ENCODE assay signal across 7 cellular contexts in the genomic region with DNA sequence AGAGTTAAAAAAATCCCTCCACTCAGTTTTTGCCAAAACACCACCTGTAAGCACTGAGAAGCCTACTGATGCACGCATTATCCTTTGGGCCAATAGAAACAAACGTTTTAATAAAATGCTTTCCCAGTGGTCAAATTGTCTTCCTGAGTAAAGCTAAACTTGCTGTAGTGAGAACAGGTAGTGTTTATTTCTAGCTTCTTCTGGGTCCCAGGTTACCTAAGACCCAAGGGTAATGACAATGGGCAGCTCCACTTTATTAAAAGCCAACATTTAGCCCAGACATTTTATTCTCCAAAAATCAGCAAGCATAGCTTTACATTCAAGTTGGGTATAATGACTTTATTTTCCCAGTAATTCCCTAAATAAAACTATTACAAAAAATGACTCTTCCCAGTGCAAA. TPM values are rescaled to one million over a fixed set of nuclear protein-coding genes. Genes with fewer than 3 reads are reported as not detected.
DNase-seq lines count a peak whose midpoint lies in the region; ATAC-seq, FAIRE-seq and TF ChIP-seq lines count a peak whose summit lies in the region.
"Not testable (repeated sequence)": the region's sequence is repeated elsewhere in the genome, so short reads cannot be mapped to it uniquely, and the experiment has no call there.

No MANE protein-coding gene starts in this region.

- peak; percentile 15 for FAIRE-seq in GM18507 (lab: Jason Lieb, UNC)
- FAIRE-seq in keratinocyte (lab: Jason Lieb, UNC) = peak; percentile 73

- intact Hi-C loops in OCI-LY7 (cut with micrococcal nuclease; ENCODE audit: unreplicated experiment) = not testable (repeated sequence)

- H3K27ac ChIP-seq in 22Rv1 (peak overlapping the region; percentile 95; the same call in 1 of the 2 replicates), HUES48 (ENCODE audit: low read depth, low read length) (peak overlapping the region; percentile 35)
- not testable (repeated sequence) for H3K27ac ChIP-seq in OCI-LY7 (ENCODE audit: low read depth, low read length, poor library complexity, severe bottlenecking); keratinocyte (ENCODE audit: control insufficient read depth, insufficient read depth, low read length)

- not testable (repeated sequence) for H3K4me3 ChIP-seq in HUES48 (ENCODE audit: low read depth, low read length); OCI-LY7 (ENCODE audit: low read depth, low read length, poor library complexity, severe bottlenecking); keratinocyte (ENCODE audit: control insufficient read depth in 2 of 3, extremely low read depth in 1 of 3, insufficient read depth in 2 of 3, low read depth in 1 of 3, low read length in 3 of 3)

- H3K9me3 ChIP-seq in HUES48 (ENCODE audit: control insufficient read depth, insufficient read depth, low read length); OCI-LY7 (ENCODE audit: low read length); T-helper 17 cell (ENCODE audit: control insufficient read depth, low read length, poor library complexity, severe bottlenecking); keratinocyte (ENCODE audit: control insufficient read depth, low read depth, low read length): not testable (repeated sequence)

- not testable (repeated sequence) for H2AFZ ChIP-seq in OCI-LY7 (ENCODE audit: low read length); keratinocyte (ENCODE audit: control insufficient read depth, low read length)

- not testable (repeated sequence) for H3K36me3 Mint-ChIP-seq in T-helper 17 cell (ENCODE audit: low read depth)
- peaks cover 58% of the 10 kb centered on the region for H3K36me3 Mint-ChIP-seq in activated naive CD8-positive, alpha-beta T cell treated with anti-CD3 and anti-CD28 coated beads for 36 hours

- H4K20me1 ChIP-seq in OCI-LY7 (ENCODE audit: insufficient read depth, low read length) (peaks cover 20% of the 10 kb centered on the region; the same call in 1 of the 2 replicates), keratinocyte (ENCODE audit: control insufficient read depth, extremely low read depth, insufficient read depth, low read length) (peaks cover 12% of the 10 kb centered on the region)

- POLR2A ChIA-PET in OCI-LY7 (lab: Charles Lee) = interaction anchor here (0.7 to 1.2 kb wide), 5 partner anchors 17 to 185 kb away, joined by 3 read pairs; no protein-coding TSS in a partner anchor

- not testable (repeated sequence) for H3K9ac ChIP-seq in HUES48 (ENCODE audit: low read depth, low read length); keratinocyte (ENCODE audit: control insufficient read depth, extremely low read depth, insufficient read depth, low read length)

- not testable (repeated sequence) for ATAC-seq in T-helper 17 cell

- H3K79me2 ChIP-seq in OCI-LY7 (ENCODE audit: insufficient read depth, low read depth, low read length) = peaks cover 66% of the 10 kb centered on the region
- H3K79me2 ChIP-seq in keratinocyte (ENCODE audit: control insufficient read depth, insufficient read depth, low read length) = peaks cover 61% of the 10 kb centered on the region

- not testable (repeated sequence) for H3K27me3 ChIP-seq in HUES48 (ENCODE audit: control insufficient read depth, insufficient read depth, low read length); keratinocyte (ENCODE audit: control insufficient read depth, extremely low read depth, insufficient read depth, low read length)

- BruUV-seq in OCI-LY7 (replicated peaks; lab: Mats Ljungman, UMichigan) = not testable (repeated sequence)

- H3K36me3 ChIP-seq in HUES48 (ENCODE audit: control insufficient read depth, insufficient read depth, low read length) = peaks cover 40% of the 10 kb centered on the region
- H3K36me3 ChIP-seq in OCI-LY7 (ENCODE audit: insufficient read depth, low read length) = peaks cover 55% of the 10 kb centered on the region
- peaks cover 13 to 20% of the 10 kb centered on the region in 2 experiments for H3K36me3 ChIP-seq in keratinocyte (ENCODE audit: control insufficient read depth in 2 of 2, extremely low read depth in 1 of 2, insufficient read depth in 2 of 2, low read length in 2 of 2)

- peaks cover 32% of the 10 kb centered on the region for H3K4me1 Mint-ChIP-seq in T-helper 17 cell
- H3K4me1 Mint-ChIP-seq in activated naive CD8-positive, alpha-beta T cell treated with anti-CD3 and anti-CD28 coated beads for 36 hours = peaks cover 40% of the 10 kb centered on the region

- dilution Hi-C loops in keratinocyte (cut with MboI; ENCODE audit: extremely low pct_ligation_motif_present, low sequenced_read_pairs) = not testable (repeated sequence)

- H3K27me3 Mint-ChIP-seq in T-helper 17 cell; activated naive CD8-positive, alpha-beta T cell treated with anti-CD3 and anti-CD28 coated beads for 36 hours: not testable (repeated sequence)

- not testable (repeated sequence) for DNase-seq in GM18507 (ENCODE audit: extremely low spot score, insufficient read length, low read depth); T-helper 17 cell; activated naive CD8-positive, alpha-beta T cell treated with anti-CD3 and anti-CD28 coated beads for 36 hours; keratinocyte (ENCODE audit: low read depth, low spot score)
- DNase-seq in OCI-LY7 (ENCODE audit: low spot score) = peak; percentile 14

- not testable (repeated sequence) for H3K9me3 Mint-ChIP-seq in activated naive CD8-positive, alpha-beta T cell treated with anti-CD3 and anti-CD28 coated beads for 36 hours

- TF ChIP-seq CTCF in 22Rv1 (IDR thresholded peaks at IDR 0.05); OCI-LY7 (conservative IDR thresholded peaks at IDR 0.05; ENCODE audit: low read length); keratinocyte (optimal IDR thresholded peaks at IDR 0.05 in 1 of 3, IDR thresholded peaks at IDR 0.05 in 1 of 3, conservative IDR thresholded peaks at IDR 0.05 in 1 of 3; ENCODE audit: extremely low read depth in 1 of 3, insufficient read depth in 2 of 3, low read length in 3 of 3): not testable (repeated sequence)

- H3K9me1 ChIP-seq in keratinocyte (ENCODE audit: control insufficient read depth, extremely low read depth, insufficient read depth, low read length) = not testable (repeated sequence)

- peak overlapping the region; percentile 59 for H3K27ac Mint-ChIP-seq in T-helper 17 cell
- H3K27ac Mint-ChIP-seq in activated naive CD8-positive, alpha-beta T cell treated with anti-CD3 and anti-CD28 coated beads for 36 hours = peak overlapping the region; percentile 5

- H3K9me2 ChIP-seq in OCI-LY7 (ENCODE audit: insufficient read depth, low read length) = not testable (repeated sequence)

- H3K4me2 ChIP-seq in OCI-LY7 (ENCODE audit: low read length); keratinocyte (ENCODE audit: control insufficient read depth, extremely low read depth, insufficient read depth, low read depth, low read length): not testable (repeated sequence)

- H3K4me3 Mint-ChIP-seq in T-helper 17 cell; activated naive CD8-positive, alpha-beta T cell treated with anti-CD3 and anti-CD28 coated beads for 36 hours: not testable (repeated sequence)

- CTCF ChIA-PET in OCI-LY7 (lab: Charles Lee; ENCODE audit: unreplicated experiment) = not testable (repeated sequence)

- not testable (repeated sequence) for H3K4me1 ChIP-seq in HUES48 (ENCODE audit: control insufficient read depth, insufficient read depth, low read length)
- H3K4me1 ChIP-seq in OCI-LY7 (ENCODE audit: insufficient read depth, low read length, poor library complexity, severe bottlenecking) (peaks cover 32% of the 10 kb centered on the region), keratinocyte (ENCODE audit: control insufficient read depth, extremely low read depth, insufficient read depth, low read length) (peaks cover 24% of the 10 kb centered on the region)

RNA-seq across cellular contexts. Expression of a gene that starts 1.9 kb away (rescaled TPM):
- total RNA-seq in OCI-LY7 (2014; rRNA removed; shearing (Covaris generic)) = 21.8 and 26.8 TPM in 2 replicates
- total RNA-seq in OCI-LY7 (2022) (21.5 and 24.4 TPM in 2 replicates), T-helper 17 cell (10 to 100 TPM; 65.2 to 77.2 TPM)
- total RNA-seq in activated naive CD8-positive, alpha-beta T cell treated with anti-CD3 and anti-CD28 coated beads for 36 hours = 10 to 100 TPM; 23.8 to 24.3 TPM
- 10.4 to 19.7 TPM (median 13.8 TPM) in 3 replicates for polyA plus RNA-seq in keratinocyte
- 12.5 TPM for polyA plus RNA-seq in keratinocyte (2011; ENCODE audit: low read depth)
- polyA plus RNA-seq in keratinocyte (2011; cell fraction: cytosol; rRNA removed) = 5.5 and 11.1 TPM in 2 replicates
- 19.6 and 27.3 TPM in 2 replicates for polyA plus RNA-seq in keratinocyte (2011; cell fraction: nucleus; rRNA removed)
- 10.9 and 13.4 TPM in 2 replicates for polyA plus RNA-seq in keratinocyte (2012; ENCODE audit: low replicate concordance)
- polyA minus RNA-seq in keratinocyte = 3.5 to 25.9 TPM (median 12.5 TPM) in 3 replicates
- 17.5 TPM for polyA minus RNA-seq in keratinocyte (2011; cell fraction: cytosol; rRNA and poly(A)+ RNA removed)
- 28.3 and 40.4 TPM in 2 replicates for polyA minus RNA-seq in keratinocyte (2011; cell fraction: nucleus; rRNA and poly(A)+ RNA removed)

RNA-seq across cellular contexts. Expression of a gene that starts 7.7 kb away (rescaled TPM):
- 2,111 and 2,631 TPM in 2 replicates for total RNA-seq in OCI-LY7 (2014; rRNA removed; shearing (Covaris generic))
- total RNA-seq in OCI-LY7 (2022) = 1,335 and 1,380 TPM in 2 replicates
- 1,000 to 10,000 TPM; 1,360 to 1,402 TPM for total RNA-seq in T-helper 17 cell
- 1,000 to 10,000 TPM; 1,777 TPM for total RNA-seq in activated naive CD8-positive, alpha-beta T cell treated with anti-CD3 and anti-CD28 coated beads for 36 hours
- polyA plus RNA-seq in keratinocyte = 787 to 1,581 TPM (median 1,426 TPM) in 3 replicates
- 1,422 TPM for polyA plus RNA-seq in keratinocyte (2011; ENCODE audit: low read depth)
- 1,729 and 2,267 TPM in 2 replicates for polyA plus RNA-seq in keratinocyte (2011; cell fraction: cytosol; rRNA removed)
- polyA plus RNA-seq in keratinocyte (2011; cell fraction: nucleus; rRNA removed) = 326 and 477 TPM in 2 replicates
- polyA plus RNA-seq in keratinocyte (2012; ENCODE audit: low replicate concordance) = 1,573 and 1,783 TPM in 2 replicates
- polyA minus RNA-seq in keratinocyte = 324 to 419 TPM (median 389 TPM) in 3 replicates
- 430 TPM for polyA minus RNA-seq in keratinocyte (2011; cell fraction: cytosol; rRNA and poly(A)+ RNA removed)
- polyA minus RNA-seq in keratinocyte (2011; cell fraction: nucleus; rRNA and poly(A)+ RNA removed) = 131 and 143 TPM in 2 replicates

RNA-seq across cellular contexts. Expression of a gene that starts 45.6 kb away (rescaled TPM):
- total RNA-seq in OCI-LY7 (2014; rRNA removed; shearing (Covaris generic)) = 25.3 and 27.3 TPM in 2 replicates
- total RNA-seq in OCI-LY7 (2022) (43.5 and 46.7 TPM in 2 replicates), T-helper 17 cell (10 to 100 TPM; 10.4 to 11.1 TPM)
- 10 to 100 TPM; 16.1 to 17.1 TPM for total RNA-seq in activated naive CD8-positive, alpha-beta T cell treated with anti-CD3 and anti-CD28 coated beads for 36 hours
- 1.6 to 3.6 TPM (median 2.6 TPM) in 3 replicates for polyA plus RNA-seq in keratinocyte
- 9.9 TPM for polyA plus RNA-seq in keratinocyte (2011; ENCODE audit: low read depth)
- 1.1 and 1.9 TPM in 2 replicates for polyA plus RNA-seq in keratinocyte (2011; cell fraction: cytosol; rRNA removed)
- 5.9 and 6.6 TPM in 2 replicates for polyA plus RNA-seq in keratinocyte (2011; cell fraction: nucleus; rRNA removed)
- 3.5 and 3.6 TPM in 2 replicates for polyA plus RNA-seq in keratinocyte (2012; ENCODE audit: low replicate concordance)
- polyA minus RNA-seq in keratinocyte = 5.1 to 10.3 TPM (median 5.2 TPM) in 3 replicates
- polyA minus RNA-seq in keratinocyte (2011; cell fraction: cytosol; rRNA and poly(A)+ RNA removed) = 3.1 TPM
- 7.5 and 10.9 TPM in 2 replicates for polyA minus RNA-seq in keratinocyte (2011; cell fraction: nucleus; rRNA and poly(A)+ RNA removed)
